ENCODE assay signal across 8 cellular contexts in genomic region chr19:47190167-47190727, GRCh38. TPM values are rescaled to one million over a fixed set of nuclear protein-coding genes. Genes with fewer than 3 reads are reported as not detected.
DNase-seq lines count a peak whose midpoint lies in the region; ATAC-seq lines count a peak whose summit lies in the region.

No MANE protein-coding gene starts in this region.

- 93 to 94% methylated on average over 12 of the region's 12 CpGs for WGBS in ectodermal cell, 2 experiments

- intact Hi-C loops in activated CD4-positive, alpha-beta memory T cell treated with anti-CD3 and anti-CD28 coated beads for 36 hours (cut with micrococcal nuclease), result loop anchor here (1.0 kb wide), 1 partner anchor 14 kb away; no protein-coding TSS in a partner anchor

- H3K27me3 ChIP-seq in ectodermal cell (ENCODE audit: control insufficient read depth, insufficient read depth, low read length, poor library complexity, severe bottlenecking) (no peaks in the 10 kb centered on the region), mucosa of rectum (ENCODE audit: control insufficient read depth in 2 of 2, insufficient read depth in 2 of 2, low read length in 2 of 2) (no peaks in the 10 kb centered on the region)

- peak overlapping the region; percentile 68 for H3K27ac Mint-ChIP-seq in activated CD4-positive, alpha-beta memory T cell treated with anti-CD3 and anti-CD28 coated beads for 36 hours

- H3K27ac ChIP-seq in ectodermal cell (ENCODE audit: insufficient read depth, low read depth, low read length, poor library complexity, severe bottlenecking), result peak overlapping the region; percentile 41
- peak overlapping the region; percentile 82 to 90 for H3K27ac ChIP-seq in mucosa of rectum (ENCODE audit: low read depth in 2 of 2, low read length in 2 of 2)

- H3K4me1 Mint-ChIP-seq in activated CD4-positive, alpha-beta memory T cell treated with anti-CD3 and anti-CD28 coated beads for 36 hours (ENCODE audit: low read depth), result peaks cover 65% of the 10 kb centered on the region

- peak; percentile 74 for DNase-seq in HT1080 (ENCODE audit: low read depth)
- DNase-seq in activated CD4-positive, alpha-beta memory T cell treated with anti-CD3 and anti-CD28 coated beads for 36 hours, result peak; percentile 84
- peak; percentile 32 to 51 for DNase-seq in stimulated activated CD8-positive, alpha-beta memory T cell treated with anti-CD3 and anti-CD28 coated beads, Interleukin-7, amount 100 ng/mL, for 48 hours (ENCODE audit: extremely low read depth in 1 of 2, low read depth in 1 of 2)
- no peak for DNase-seq in NCI-H1105 treated with DMSO at 0.1 percent for 48 hours (lab: John Stamatoyannopoulos, UW)
- DNase-seq in effector CD8-positive, alpha-beta T cell (lab: John Stamatoyannopoulos, UW), result no peak

- H3K36me3 Mint-ChIP-seq in activated CD4-positive, alpha-beta memory T cell treated with anti-CD3 and anti-CD28 coated beads for 36 hours, result peaks cover 43% of the 10 kb centered on the region

- H3K36me3 ChIP-seq in ectodermal cell (ENCODE audit: control insufficient read depth, insufficient read depth, low read length) (peaks cover 10% of the 10 kb centered on the region), mucosa of rectum (ENCODE audit: control insufficient read depth in 2 of 2, insufficient read depth in 2 of 2, low read length in 2 of 2) (no peaks in the 10 kb centered on the region)

- H3K4me1 ChIP-seq in ectodermal cell (ENCODE audit: control insufficient read depth, insufficient read depth, low read length) (peaks cover 9% of the 10 kb centered on the region), mucosa of rectum (ENCODE audit: control insufficient read depth in 2 of 2, insufficient read depth in 2 of 2, low read length in 2 of 2) (peaks cover 40 to 43% of the 10 kb centered on the region in 2 donors)

- no peaks in the 10 kb centered on the region for H3K27me3 Mint-ChIP-seq in activated CD4-positive, alpha-beta memory T cell treated with anti-CD3 and anti-CD28 coated beads for 36 hours

- H3K4me3 ChIP-seq in ectodermal cell (ENCODE audit: insufficient read depth, low read depth, low read length), result no peak overlapping the region
- H3K4me3 ChIP-seq in mucosa of rectum (ENCODE audit: low read length in 2 of 2), result peak overlapping the region; percentile 51 to 57

- peak overlapping the region; percentile 58 for H3K4me3 Mint-ChIP-seq in activated CD4-positive, alpha-beta memory T cell treated with anti-CD3 and anti-CD28 coated beads for 36 hours

- ATAC-seq in HG03025 (IDR thresholded peaks at IDR 0.05; ENCODE audit: low FRiP score, unreplicated experiment), result no peak

- H3K9me3 ChIP-seq in ectodermal cell (ENCODE audit: control insufficient read depth, low read length) (no peaks in the 10 kb centered on the region), mucosa of rectum (ENCODE audit: control insufficient read depth in 2 of 2, low read length in 2 of 2) (no peaks in the 10 kb centered on the region)

- POLR2A ChIA-PET in activated CD4-positive, alpha-beta memory T cell treated with anti-CD3 and anti-CD28 coated beads for 36 hours (lab: Charles Lee), result interaction anchor here (0.9 to 2.1 kb wide), 5 partner anchors 8 to 36 kb away, joined by 3 to 10 read pairs (median 4); no protein-coding TSS in a partner anchor

- no peaks in the 10 kb centered on the region for H3K9me3 Mint-ChIP-seq in activated CD4-positive, alpha-beta memory T cell treated with anti-CD3 and anti-CD28 coated beads for 36 hours

- H3K9ac ChIP-seq in mucosa of rectum (ENCODE audit: low read depth in 1 of 2, low read length in 2 of 2), result peak overlapping the region; percentile 68 to 73

- CTCF ChIA-PET in activated CD4-positive, alpha-beta memory T cell treated with anti-CD3 and anti-CD28 coated beads for 36 hours (lab: Charles Lee), result interaction anchor here (0.6 to 2.2 kb wide), 6 partner anchors 8 to 58 kb away, joined by 3 to 9 read pairs (median 4); no protein-coding TSS in a partner anchor

RNA-seq across cellular contexts. Expression of gene BBC3, which starts 40.8 kb away (rescaled TPM):
- total RNA-seq in HT1080 (2014; rRNA removed; shearing (Covaris generic)), result 36.6 and 43.9 TPM in 2 replicates
- 51.6 and 64.6 TPM in 2 replicates for polyA plus RNA-seq in HT1080 (2015; cell fraction: cytosol; rRNA removed)
- 50.3 and 54.3 TPM in 2 replicates for polyA plus RNA-seq in HT1080 (2015; cell fraction: nucleus; rRNA removed)
- 10 to 100 TPM; 13.8 to 14.6 TPM for total RNA-seq in activated CD4-positive, alpha-beta memory T cell treated with anti-CD3 and anti-CD28 coated beads for 36 hours
- 17.5 TPM for polyA plus RNA-seq in ectodermal cell (2013, experiment 1 of 4)
- polyA plus RNA-seq in ectodermal cell (2013, experiment 2 of 4), result 15.1 TPM
- 14.1 TPM for polyA plus RNA-seq in ectodermal cell (2013, experiment 3 of 4)
- 15.8 TPM for polyA plus RNA-seq in ectodermal cell (2013, experiment 4 of 4)

RNA-seq across cellular contexts. Expression of gene SAE1, which starts 59.6 kb away (rescaled TPM):
- total RNA-seq in HT1080 (2014; rRNA removed; shearing (Covaris generic)), result 181 and 200 TPM in 2 replicates
- polyA plus RNA-seq in HT1080 (2015; cell fraction: cytosol; rRNA removed), result 184 TPM in 2 replicates
- polyA plus RNA-seq in HT1080 (2015; cell fraction: nucleus; rRNA removed), result 121 and 126 TPM in 2 replicates
- total RNA-seq in activated CD4-positive, alpha-beta memory T cell treated with anti-CD3 and anti-CD28 coated beads for 36 hours, result 100 to 1,000 TPM; 154 to 157 TPM
- 289 TPM for polyA plus RNA-seq in ectodermal cell (2013, experiment 1 of 4)
- polyA plus RNA-seq in ectodermal cell (2013, experiment 2 of 4), result 274 TPM
- polyA plus RNA-seq in ectodermal cell (2013, experiment 3 of 4), result 187 TPM
- 206 TPM for polyA plus RNA-seq in ectodermal cell (2013, experiment 4 of 4)

Comparison
In these comparisons a context has a peak if more than half of its experiments do, and no peak if none do; other contexts are left out.
1. DNase-seq: peak in HT1080 (single experiment), activated CD4-positive, alpha-beta memory T cell treated with anti-CD3 and anti-CD28 coated beads for 36 hours (single experiment) and stimulated activated CD8-positive, alpha-beta memory T cell treated with anti-CD3 and anti-CD28 coated beads, Interleukin-7, amount 100 ng/mL, for 48 hours (2 of 2); none in NCI-H1105 treated with DMSO at 0.1 percent for 48 hours (single experiment) and effector CD8-positive, alpha-beta T cell (single experiment).